In genomic region chr7:102544374-102544773, GRCh38 we compare ENCODE assay signal across 16 cellular contexts. TPM values are rescaled to one million over a fixed set of nuclear protein-coding genes. Genes with fewer than 3 reads are reported as not detected.
"Had no signal": no experiment of that assay in that cellular context is flagged by ENCODE, and none has a peak within 500 bp of the region (broad histone marks: within the 10 kb centered on the region; RNA-seq: fewer than 3 reads in every experiment).

No MANE protein-coding gene starts in this region.

RNA-seq across cellular contexts. Expression of gene SPDYE2, which starts 6.7 kb away (rescaled TPM):
- total RNA-seq: activated naive CD4-positive, alpha-beta T cell treated with anti-CD3 and anti-CD28 coated beads for 36 hours; activated naive CD4-positive, alpha-beta T cell treated with anti-CD3 and anti-CD28 coated beads, Interleukin-2, amount 50 U/mL, for 72 hours; activated naive CD8-positive, alpha-beta T cell treated with anti-CD3 and anti-CD28 coated beads for 36 hours; activated T-cell treated with anti-CD3 and anti-CD28 coated beads, Interleukin-2, amount 50 U/mL, for 4 hours; activated T-cell treated with anti-CD3 and anti-CD28 coated beads, Interleukin-2, amount 50 U/mL, for 72 hours; activated T-helper 1 cell treated with anti-CD3 and anti-CD28 coated beads, Interleukin-12 subunit alpha, Interleukin-12 subunit beta, Interleukin-2, Interleukin-4 antibody, amounts not matched to agents 30 ng/mL and 10 ng/mL and 1 ng/mL, durations not matched to agents 14 hours and 24 hours and 36 hours; activated T-helper 17 cell treated with anti-CD3 and anti-CD28 coated beads, Interleukin-2, amount 50 U/mL, for 72 hours; activated T-helper 2 cell treated with anti-CD3 and anti-CD28 coated beads, Interferon-gamma antibody, Interleukin-2, Interleukin-4, amounts not matched to agents 10 μg/mL and 5 μg/mL and 100 μg/mL, durations not matched to agents 14 hours and 24 hours and 36 hours; aorta; ascending aorta; astrocyte; body of pancreas; breast epithelium; bronchial epithelial cell; cardiac muscle cell; cardiac septum had no signal
- polyA plus RNA-seq: aorta had no signal
